In the genomic region with DNA sequence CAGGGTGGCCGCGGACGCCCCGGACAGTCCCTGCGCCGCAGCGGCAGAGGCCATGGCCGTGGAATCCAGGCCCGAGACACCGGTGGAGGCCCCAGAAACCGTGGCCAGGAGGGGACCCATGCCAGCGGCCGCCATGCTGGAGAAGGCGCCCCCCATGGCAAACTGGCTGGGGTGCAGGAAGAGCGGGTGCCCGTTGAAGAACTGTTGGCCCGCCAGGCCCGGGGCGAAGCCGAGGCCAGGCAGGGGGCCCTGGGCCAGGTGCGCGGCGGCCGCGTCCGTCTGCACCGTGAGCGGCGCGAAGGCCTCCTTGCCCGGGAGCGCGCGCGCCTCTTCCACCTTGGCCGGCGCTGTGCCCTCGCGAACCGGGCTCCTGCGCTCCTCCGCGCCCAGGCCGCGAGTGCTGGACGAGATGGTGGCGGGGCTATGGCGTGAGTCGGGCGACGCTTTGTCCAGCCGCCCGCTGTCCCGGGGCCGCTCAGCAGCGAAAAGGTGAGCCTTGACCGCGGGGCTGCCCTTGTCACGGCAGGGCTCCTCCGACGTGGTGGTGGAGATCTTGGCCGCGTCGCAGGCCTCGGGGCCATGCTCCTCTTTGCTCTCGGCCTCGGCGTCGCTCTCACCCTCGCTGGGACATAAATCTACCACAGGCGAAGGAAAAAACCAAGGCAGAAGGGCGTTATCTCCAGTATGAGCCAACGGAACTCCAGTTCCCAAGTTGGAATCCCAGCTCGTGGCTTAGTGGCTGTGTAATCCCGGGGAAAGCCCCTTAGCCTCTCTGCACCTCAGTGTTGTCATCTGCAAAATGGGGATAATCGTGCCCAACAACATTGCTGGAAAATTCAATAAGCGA, we compare ENCODE assay signal across 18 cellular contexts. TPM values are rescaled to one million over a fixed set of nuclear protein-coding genes. Genes with fewer than 3 reads are reported as not detected.
DNase-seq lines count a peak whose midpoint lies in the region; ATAC-seq and TF ChIP-seq lines count a peak whose summit lies in the region.
"Had no signal": no experiment of that assay in that cellular context is flagged by ENCODE, and none has a peak within 500 bp of the region (broad histone marks: within the 10 kb centered on the region; RNA-seq: fewer than 3 reads in every experiment).

No MANE protein-coding gene starts in this region.

- H3K4me1 Mint-ChIP-seq in activated CD4-positive, alpha-beta T cell treated with anti-CD3 and anti-CD28 coated beads for 36 hours = no peaks in the 10 kb centered on the region
- H3K4me1 Mint-ChIP-seq in stimulated activated memory B cell treated with anti-CD40 and anti-IgM and Interleukin-4, amounts not matched to agents 10 μg/mL and 1 μg/mL and 100 μg/mL, for 72 hours = no peaks in the 10 kb centered on the region
- H3K4me1 Mint-ChIP-seq: activated CD8-positive, alpha-beta memory T cell treated with anti-CD3 and anti-CD28 coated beads, Interleukin-2, amount 10 ng/mL, durations not matched to agents 7 days and 5 days had no signal

- H2AFZ ChIP-seq in hepatocyte (no peak overlapping the region), osteoblast (ENCODE audit: low read length) (no peak overlapping the region)

- H3K27ac ChIP-seq in hepatocyte (peak overlapping the region; percentile 97), osteoblast (ENCODE audit: low read depth, low read length) (no peak overlapping the region)
- H3K27ac ChIP-seq: WERI-Rb-1 had no signal

- peaks cover 91% of the 10 kb centered on the region for H3K79me2 ChIP-seq in hepatocyte
- H3K79me2 ChIP-seq in osteoblast (ENCODE audit: insufficient read depth, low read length) = peaks cover 13% of the 10 kb centered on the region

- H3K36me3 ChIP-seq in BJ (ENCODE audit: control insufficient read depth, insufficient read depth, low read length) (peaks cover 43% of the 10 kb centered on the region), hepatocyte (replicated peaks; ENCODE audit: insufficient read depth, low read depth) (no peaks in the 10 kb centered on the region), osteoblast (ENCODE audit: insufficient read depth, low read length) (peaks cover 31% of the 10 kb centered on the region)
- H3K36me3 ChIP-seq: WERI-Rb-1 had no signal

- no peak for ATAC-seq in activated CD4-positive, alpha-beta T cell treated with anti-CD3 and anti-CD28 coated beads for 36 hours
- no peak for ATAC-seq in stimulated activated memory B cell treated with anti-CD40 and anti-IgM and Interleukin-4, amounts not matched to agents 10 μg/mL and 1 μg/mL and 100 μg/mL, for 72 hours
- ATAC-seq: activated CD8-positive, alpha-beta memory T cell treated with anti-CD3 and anti-CD28 coated beads, Interleukin-2, amount 10 ng/mL, durations not matched to agents 7 days and 5 days; naive thymus-derived CD4-positive, alpha-beta T cell; Panc1 had no signal

- H3K4me2 ChIP-seq in hepatocyte = peak overlapping the region; percentile 78
- no peak overlapping the region for H3K4me2 ChIP-seq in osteoblast (ENCODE audit: insufficient read depth, low read length)

- H3K9me3 ChIP-seq in hepatocyte (ENCODE audit: low read depth) = no peaks in the 10 kb centered on the region
- no peaks in the 10 kb centered on the region for H3K9me3 ChIP-seq in osteoblast (ENCODE audit: low read depth, low read length)

- H4K20me1 ChIP-seq in hepatocyte (ENCODE audit: insufficient read depth, poor library complexity, severe bottlenecking) = peaks cover 28% of the 10 kb centered on the region
- no peaks in the 10 kb centered on the region for H4K20me1 ChIP-seq in osteoblast (ENCODE audit: insufficient read depth, low read length)

- H3K36me3 Mint-ChIP-seq in activated CD4-positive, alpha-beta T cell treated with anti-CD3 and anti-CD28 coated beads for 36 hours (ENCODE audit: low read depth) = no peaks in the 10 kb centered on the region
- no peaks in the 10 kb centered on the region for H3K36me3 Mint-ChIP-seq in stimulated activated memory B cell treated with anti-CD40 and anti-IgM and Interleukin-4, amounts not matched to agents 10 μg/mL and 1 μg/mL and 100 μg/mL, for 72 hours

- TF ChIP-seq CTCF in BJ (IDR thresholded peaks at IDR 0.05; ENCODE audit: insufficient read depth, low read depth, low read length) (0 out of 2 replicates have a peak, but pooled peaks have one; percentile 3), LNCaP clone FGC (IDR thresholded peaks at IDR 0.05; ENCODE audit: control insufficient read depth, extremely low read depth, insufficient read depth) (no peak), hepatocyte (IDR thresholded peaks at IDR 0.05; ENCODE audit: poor library complexity) (no peak), osteoblast (IDR thresholded peaks at IDR 0.05; ENCODE audit: extremely low read depth, low read depth, low read length) (no peak)

- H3K27ac Mint-ChIP-seq in activated CD4-positive, alpha-beta T cell treated with anti-CD3 and anti-CD28 coated beads for 36 hours = no peak overlapping the region
- H3K27ac Mint-ChIP-seq in stimulated activated memory B cell treated with anti-CD40 and anti-IgM and Interleukin-4, amounts not matched to agents 10 μg/mL and 1 μg/mL and 100 μg/mL, for 72 hours = no peak overlapping the region
- H3K27ac Mint-ChIP-seq: activated CD8-positive, alpha-beta memory T cell treated with anti-CD3 and anti-CD28 coated beads, Interleukin-2, amount 10 ng/mL, durations not matched to agents 7 days and 5 days; naive thymus-derived CD4-positive, alpha-beta T cell had no signal

- intact Hi-C loops in activated CD4-positive, alpha-beta T cell treated with anti-CD3 and anti-CD28 coated beads for 36 hours (cut with DNase I, micrococcal nuclease) = loop anchor here in 1 of 2 experiments (10.0 kb wide), 1 partner anchor 1210 kb away; no protein-coding TSS in a partner anchor

- 23% methylated on average over 72 of the region's 77 CpGs for WGBS in hepatocyte (ENCODE audit: low lambda C conversion rate, missing lambda C conversion rate)

- H3K4me3 Mint-ChIP-seq in activated CD4-positive, alpha-beta T cell treated with anti-CD3 and anti-CD28 coated beads for 36 hours = no peak overlapping the region
- H3K4me3 Mint-ChIP-seq in stimulated activated memory B cell treated with anti-CD40 and anti-IgM and Interleukin-4, amounts not matched to agents 10 μg/mL and 1 μg/mL and 100 μg/mL, for 72 hours = no peak overlapping the region
- H3K4me3 Mint-ChIP-seq: activated CD8-positive, alpha-beta memory T cell treated with anti-CD3 and anti-CD28 coated beads, Interleukin-2, amount 10 ng/mL, durations not matched to agents 7 days and 5 days; naive thymus-derived CD4-positive, alpha-beta T cell had no signal

- no peak for DNase-seq in BJ (ENCODE audit: low read depth)
- no peak for DNase-seq in LNCaP clone FGC (ENCODE audit: low read depth)
- DNase-seq in hepatocyte (ENCODE audit: low spot score) = peak; percentile 41
- peak; percentile 79 for DNase-seq in osteoblast (ENCODE audit: insufficient read length, low spot score, missing footprints)
- DNase-seq in activated naive CD4-positive, alpha-beta T cell (lab: John Stamatoyannopoulos, UW) = no peak
- no peak for DNase-seq in activated CD4-positive, alpha-beta T cell treated with anti-CD3 and anti-CD28 coated beads for 36 hours
- no peak for DNase-seq in NCI-H1048 (lab: John Stamatoyannopoulos, UW)
- DNase-seq: activated CD8-positive, alpha-beta memory T cell treated with anti-CD3 and anti-CD28 coated beads, Interleukin-2, amount 10 ng/mL, durations not matched to agents 7 days and 5 days; activated naive CD4-positive, alpha-beta T cell treated with Interleukin-2 at 50 U/mL for 16 hours; kidney glomerular epithelial cell; naive thymus-derived CD4-positive, alpha-beta T cell; NCI-H187; NCI-H526 treated with DMSO at 0.1 percent for 48 hours; stimulated activated naive CD4-positive, alpha-beta T cell; SW 1271; WERI-Rb-1 had no signal

- no peaks in the 10 kb centered on the region for H3K9me3 Mint-ChIP-seq in activated CD4-positive, alpha-beta T cell treated with anti-CD3 and anti-CD28 coated beads for 36 hours (ENCODE audit: low read depth)
- no peaks in the 10 kb centered on the region for H3K9me3 Mint-ChIP-seq in stimulated activated memory B cell treated with anti-CD40 and anti-IgM and Interleukin-4, amounts not matched to agents 10 μg/mL and 1 μg/mL and 100 μg/mL, for 72 hours

- peaks cover 39% of the 10 kb centered on the region for H3K4me1 ChIP-seq in hepatocyte (ENCODE audit: insufficient read depth)
- no peaks in the 10 kb centered on the region for H3K4me1 ChIP-seq in osteoblast (ENCODE audit: insufficient read depth, low read length)

- CTCF ChIA-PET in BJ (lab: Yijun Ruan, JAX) = interaction anchor here (0.8 to 7.8 kb wide), 8 partner anchors 9 to 1272 kb away, joined by 3 to 59 read pairs (median 6); partner anchors contain the start of gene TBX3
- CTCF ChIA-PET in activated CD4-positive, alpha-beta T cell treated with anti-CD3 and anti-CD28 coated beads for 36 hours (lab: Charles Lee) = interaction anchor here (0.6 to 1.6 kb wide), 4 partner anchors 9 to 66 kb away, joined by 3 to 6 read pairs (median 4); partner anchors contain the start of gene TBX3

- H3K27me3 ChIP-seq in BJ (ENCODE audit: control insufficient read depth, insufficient read depth, low read length) = no peaks in the 10 kb centered on the region
- H3K27me3 ChIP-seq in hepatocyte = no peaks in the 10 kb centered on the region
- no peaks in the 10 kb centered on the region for H3K27me3 ChIP-seq in osteoblast (ENCODE audit: insufficient read depth, low read length)

- peaks cover 76% of the 10 kb centered on the region for H3K27me3 Mint-ChIP-seq in activated CD4-positive, alpha-beta T cell treated with anti-CD3 and anti-CD28 coated beads for 36 hours
- H3K27me3 Mint-ChIP-seq in stimulated activated memory B cell treated with anti-CD40 and anti-IgM and Interleukin-4, amounts not matched to agents 10 μg/mL and 1 μg/mL and 100 μg/mL, for 72 hours = peaks cover 47% of the 10 kb centered on the region

- POLR2A ChIA-PET in BJ (lab: Charles Lee) = interaction anchor here (1.7 kb wide), 1 partner anchor 10 kb away, joined by 13 read pairs; the partner anchor contains the start of gene TBX3
- POLR2A ChIA-PET in activated CD4-positive, alpha-beta T cell treated with anti-CD3 and anti-CD28 coated beads for 36 hours (lab: Charles Lee) = no interaction called here

- H3K4me3 ChIP-seq in BJ (ENCODE audit: low read depth, low read length) (peak overlapping the region; percentile 93), LNCaP clone FGC (ENCODE audit: low read depth, low read length) (peak overlapping the region; percentile 93), hepatocyte (peak overlapping the region; percentile 9), osteoblast (ENCODE audit: insufficient read depth, low read length) (no peak overlapping the region)

- no peaks in the 10 kb centered on the region for H3K9me2 ChIP-seq in hepatocyte (replicated peaks; ENCODE audit: insufficient read depth)

RNA-seq across cellular contexts. Expression of gene TBX3, which starts 9.6 kb away (rescaled TPM):
- 66.4 and 75.7 TPM in 2 replicates for polyA plus RNA-seq in BJ (2011; rRNA removed)
- polyA minus RNA-seq in BJ (2011; rRNA and poly(A)+ RNA removed) = 71.2 and 93.8 TPM in 2 replicates
- total RNA-seq in hepatocyte = 133 and 142 TPM in 2 replicates
- 108 and 109 TPM in 2 replicates for polyA plus RNA-seq in hepatocyte
- 11.9 and 14.1 TPM in 2 replicates for total RNA-seq in osteoblast
- not detected for total RNA-seq in activated CD4-positive, alpha-beta T cell treated with anti-CD3 and anti-CD28 coated beads for 36 hours
- total RNA-seq: activated CD8-positive, alpha-beta memory T cell treated with anti-CD3 and anti-CD28 coated beads, Interleukin-2, amount 10 ng/mL, durations not matched to agents 7 days and 5 days; naive thymus-derived CD4-positive, alpha-beta T cell had no signal
- polyA plus RNA-seq: naive thymus-derived CD4-positive, alpha-beta T cell had no signal

Comparison
In these comparisons a context has a peak if more than half of its experiments do, and no peak if none do; other contexts are left out.
1. DNase-seq: peak in hepatocyte (single experiment) and osteoblast (single experiment); none in BJ (single experiment), LNCaP clone FGC (single experiment), activated naive CD4-positive, alpha-beta T cell (0 of 4), activated CD4-positive, alpha-beta T cell treated with anti-CD3 and anti-CD28 coated beads for 36 hours (single experiment) and NCI-H1048 (single experiment).
2. RNA of gene TBX3, which starts 9.6 kb away (total RNA-seq): 133 to 142 TPM in hepatocyte and 11.9 to 14.1 TPM in osteoblast; not detected in activated CD4-positive, alpha-beta T cell treated with anti-CD3 and anti-CD28 coated beads for 36 hours; every median in the first group is over 10 times any median in the second.